In the genomic region with DNA sequence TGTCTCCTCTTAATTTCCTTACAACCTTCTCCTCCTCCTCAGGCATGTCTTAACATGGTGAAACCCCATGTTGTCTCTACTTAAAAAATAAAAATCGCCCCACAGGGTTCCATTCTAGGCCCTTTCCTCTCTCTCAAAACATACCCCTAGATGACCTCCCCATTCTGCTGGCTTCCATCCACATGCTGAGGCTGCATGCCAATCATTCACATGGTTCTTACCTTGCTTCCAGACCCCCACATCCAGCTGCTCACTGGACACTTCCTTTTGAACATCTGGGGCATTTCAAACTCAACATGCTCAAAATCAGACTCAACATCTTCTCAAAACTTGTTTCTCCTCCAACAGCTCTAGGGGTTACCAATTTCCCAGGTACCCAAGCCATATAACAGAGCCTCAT, we compare ENCODE assay signal across 18 cellular contexts. TPM values are rescaled to one million over a fixed set of nuclear protein-coding genes. Genes with fewer than 3 reads are reported as not detected.
A peak's percentile ranks its signal among the peaks of the same experiment; 100 is the strongest.
DNase-seq lines count a peak whose midpoint lies in the region; ATAC-seq and TF ChIP-seq lines count a peak whose summit lies in the region.
"Had no signal": no experiment of that assay in that cellular context is flagged by ENCODE, and none has a peak within 500 bp of the region (broad histone marks: within the 10 kb centered on the region; RNA-seq: fewer than 3 reads in every experiment).

No MANE protein-coding gene starts in this region.

- POLR2A ChIA-PET in activated CD8-positive, alpha-beta T cell treated with anti-CD3 and anti-CD28 coated beads, Interleukin-2, amount 10 ng/mL, durations not matched to agents 7 days and 5 days (lab: Charles Lee), result interaction anchor here (4.1 kb wide), 1 partner anchor 12 kb away, joined by 47 read pairs; a partner anchor contains a TSS
- POLR2A ChIA-PET in activated CD8-positive, alpha-beta T cell treated with anti-CD3 and anti-CD28 coated beads for 36 hours (lab: Charles Lee), result interaction anchor here (8.2 kb wide), 1 partner anchor 11 kb away, joined by 77 read pairs; a partner anchor contains a TSS
- POLR2A ChIA-PET in activated naive CD8-positive, alpha-beta T cell treated with anti-CD3 and anti-CD28 coated beads, Interleukin-2, amount 10 ng/mL, durations not matched to agents 7 days and 5 days (lab: Charles Lee), result interaction anchor here (1.1 to 5.4 kb wide), 2 partner anchors 12 to 95 kb away, joined by 3 to 42 read pairs; a partner anchor contains a TSS

- no peak for TF ChIP-seq CTCF in activated CD8-positive, alpha-beta T cell treated with anti-CD3 and anti-CD28 coated beads for 36 hours (IDR thresholded peaks at IDR 0.05)

- H3K9me3 Mint-ChIP-seq in activated CD8-positive, alpha-beta T cell treated with anti-CD3 and anti-CD28 coated beads, Interleukin-2, amount 10 ng/mL, durations not matched to agents 7 days and 5 days (ENCODE audit: insufficient read depth), result no peaks in the 10 kb centered on the region
- no peaks in the 10 kb centered on the region for H3K9me3 Mint-ChIP-seq in activated CD8-positive, alpha-beta T cell treated with anti-CD3 and anti-CD28 coated beads for 36 hours
- H3K9me3 Mint-ChIP-seq in IgD-negative memory B cell, result no peaks in the 10 kb centered on the region
- H3K9me3 Mint-ChIP-seq in activated naive CD8-positive, alpha-beta T cell treated with anti-CD3 and anti-CD28 coated beads, Interleukin-2, amount 10 ng/mL, durations not matched to agents 7 days and 5 days, result no peaks in the 10 kb centered on the region
- no peaks in the 10 kb centered on the region for H3K9me3 Mint-ChIP-seq in effector memory CD8-positive, alpha-beta T cell
- H3K9me3 Mint-ChIP-seq: GM23338, type B pancreatic cell had no signal

- no peak overlapping the region for H3K4me3 Mint-ChIP-seq in activated CD8-positive, alpha-beta T cell treated with anti-CD3 and anti-CD28 coated beads, Interleukin-2, amount 10 ng/mL, durations not matched to agents 7 days and 5 days
- no peak overlapping the region for H3K4me3 Mint-ChIP-seq in activated CD8-positive, alpha-beta T cell treated with anti-CD3 and anti-CD28 coated beads for 36 hours
- H3K4me3 Mint-ChIP-seq in IgD-negative memory B cell, result peak overlapping the region in 3 of 4 donors; percentile 75 to 89 (median 76)
- H3K4me3 Mint-ChIP-seq in activated naive CD8-positive, alpha-beta T cell treated with anti-CD3 and anti-CD28 coated beads, Interleukin-2, amount 10 ng/mL, durations not matched to agents 7 days and 5 days, result peak overlapping the region; percentile 2
- no peak overlapping the region for H3K4me3 Mint-ChIP-seq in effector memory CD8-positive, alpha-beta T cell
- H3K4me3 Mint-ChIP-seq: GM23338, type B pancreatic cell had no signal

- DNase-seq in activated CD8-positive, alpha-beta T cell treated with anti-CD3 and anti-CD28 coated beads, Interleukin-2, amount 10 ng/mL, durations not matched to agents 7 days and 5 days, result no peak
- DNase-seq in activated CD8-positive, alpha-beta T cell treated with anti-CD3 and anti-CD28 coated beads for 36 hours, result no peak
- no peak for DNase-seq in activated naive CD8-positive, alpha-beta T cell treated with anti-CD3 and anti-CD28 coated beads, Interleukin-2, amount 10 ng/mL, durations not matched to agents 7 days and 5 days
- peak; percentile 29 for DNase-seq in posterior vena cava (ENCODE audit: low spot score)
- DNase-seq in pons (ENCODE audit: low spot score), result no peak
- DNase-seq in NCI-H526 treated with DMSO at 0.1 percent for 48 hours (lab: John Stamatoyannopoulos, UW), result no peak
- no peak for DNase-seq in effector memory CD8-positive, alpha-beta T cell
- DNase-seq: anterior cingulate cortex; DMS79; hypothalamus; mesendoderm; NCI-H1436; retina; stimulated activated CD4-positive, alpha-beta T cell treated with anti-CD3 and anti-CD28 coated beads, Interleukin-15, amount 100 ng/mL, for 24 hours; stimulated activated naive CD4-positive, alpha-beta T cell treated with Interleukin-2 at 50 U/mL for 16 hours had no signal

- H3K4me1 Mint-ChIP-seq in activated CD8-positive, alpha-beta T cell treated with anti-CD3 and anti-CD28 coated beads, Interleukin-2, amount 10 ng/mL, durations not matched to agents 7 days and 5 days (ENCODE audit: low read depth), result peaks cover 54% of the 10 kb centered on the region
- H3K4me1 Mint-ChIP-seq in activated CD8-positive, alpha-beta T cell treated with anti-CD3 and anti-CD28 coated beads for 36 hours (ENCODE audit: low read depth), result peaks cover 45% of the 10 kb centered on the region
- peaks cover 40 to 65% (median 59%) of the 10 kb centered on the region in 3 donors for H3K4me1 Mint-ChIP-seq in IgD-negative memory B cell
- H3K4me1 Mint-ChIP-seq in activated naive CD8-positive, alpha-beta T cell treated with anti-CD3 and anti-CD28 coated beads, Interleukin-2, amount 10 ng/mL, durations not matched to agents 7 days and 5 days, result peaks cover 43% of the 10 kb centered on the region
- H3K4me1 Mint-ChIP-seq in effector memory CD8-positive, alpha-beta T cell (ENCODE audit: low read depth in 2 of 2), result peaks cover 5 to 20% of the 10 kb centered on the region in 2 donors

- no peak for ATAC-seq in activated CD8-positive, alpha-beta T cell treated with anti-CD3 and anti-CD28 coated beads, Interleukin-2, amount 10 ng/mL, durations not matched to agents 7 days and 5 days
- no peak for ATAC-seq in activated CD8-positive, alpha-beta T cell treated with anti-CD3 and anti-CD28 coated beads for 36 hours
- ATAC-seq in activated naive CD8-positive, alpha-beta T cell treated with anti-CD3 and anti-CD28 coated beads, Interleukin-2, amount 10 ng/mL, durations not matched to agents 7 days and 5 days (ENCODE audit: low read depth), result no peak
- ATAC-seq in effector memory CD8-positive, alpha-beta T cell (replicated peaks), result no peak
- ATAC-seq: GM23338 had no signal

- intact Hi-C loops in activated CD8-positive, alpha-beta T cell treated with anti-CD3 and anti-CD28 coated beads for 36 hours (cut with micrococcal nuclease), result no loop called here
- intact Hi-C loops in posterior vena cava (cut with DNase I), result loop anchor here in 1 of 2 donors (1.0 kb wide), 1 partner anchor 10 kb away; no protein-coding TSS in a partner anchor

- peaks cover 11% of the 10 kb centered on the region for H3K36me3 Mint-ChIP-seq in activated CD8-positive, alpha-beta T cell treated with anti-CD3 and anti-CD28 coated beads, Interleukin-2, amount 10 ng/mL, durations not matched to agents 7 days and 5 days (ENCODE audit: low read depth)
- peaks cover 7% of the 10 kb centered on the region for H3K36me3 Mint-ChIP-seq in activated CD8-positive, alpha-beta T cell treated with anti-CD3 and anti-CD28 coated beads for 36 hours (ENCODE audit: low read depth)
- peaks cover 8% of the 10 kb centered on the region for H3K36me3 Mint-ChIP-seq in IgD-negative memory B cell
- peaks cover 6% of the 10 kb centered on the region for H3K36me3 Mint-ChIP-seq in activated naive CD8-positive, alpha-beta T cell treated with anti-CD3 and anti-CD28 coated beads, Interleukin-2, amount 10 ng/mL, durations not matched to agents 7 days and 5 days
- peaks cover 25% of the 10 kb centered on the region for H3K36me3 Mint-ChIP-seq in effector memory CD8-positive, alpha-beta T cell (ENCODE audit: insufficient read depth)
- H3K36me3 Mint-ChIP-seq: type B pancreatic cell had no signal

- H3K27ac Mint-ChIP-seq in activated CD8-positive, alpha-beta T cell treated with anti-CD3 and anti-CD28 coated beads, Interleukin-2, amount 10 ng/mL, durations not matched to agents 7 days and 5 days, result peak overlapping the region; percentile 17
- no peak overlapping the region for H3K27ac Mint-ChIP-seq in activated CD8-positive, alpha-beta T cell treated with anti-CD3 and anti-CD28 coated beads for 36 hours
- peak overlapping the region; percentile 87 to 98 (median 97) for H3K27ac Mint-ChIP-seq in IgD-negative memory B cell
- peak overlapping the region; percentile 75 for H3K27ac Mint-ChIP-seq in activated naive CD8-positive, alpha-beta T cell treated with anti-CD3 and anti-CD28 coated beads, Interleukin-2, amount 10 ng/mL, durations not matched to agents 7 days and 5 days
- H3K27ac Mint-ChIP-seq in effector memory CD8-positive, alpha-beta T cell, result peak overlapping the region in 1 of 2 donors; percentile 66
- H3K27ac Mint-ChIP-seq: GM23338, type B pancreatic cell had no signal

- CTCF ChIA-PET in activated CD8-positive, alpha-beta T cell treated with anti-CD3 and anti-CD28 coated beads, Interleukin-2, amount 10 ng/mL, durations not matched to agents 7 days and 5 days (lab: Charles Lee), result interaction anchor here (0.8 to 3.5 kb wide), 5 partner anchors 11 to 95 kb away, joined by 3 to 59 read pairs (median 7); a partner anchor contains a TSS
- CTCF ChIA-PET in activated CD8-positive, alpha-beta T cell treated with anti-CD3 and anti-CD28 coated beads for 36 hours (lab: Charles Lee), result interaction anchor here (3.1 to 7.1 kb wide), 4 partner anchors 11 to 119 kb away, joined by 7 to 129 read pairs (median 30); a partner anchor contains a TSS

- H3K27me3 Mint-ChIP-seq in activated CD8-positive, alpha-beta T cell treated with anti-CD3 and anti-CD28 coated beads, Interleukin-2, amount 10 ng/mL, durations not matched to agents 7 days and 5 days (ENCODE audit: low read depth), result no peaks in the 10 kb centered on the region
- no peaks in the 10 kb centered on the region for H3K27me3 Mint-ChIP-seq in activated CD8-positive, alpha-beta T cell treated with anti-CD3 and anti-CD28 coated beads for 36 hours
- H3K27me3 Mint-ChIP-seq in IgD-negative memory B cell, result no peaks in the 10 kb centered on the region
- H3K27me3 Mint-ChIP-seq in activated naive CD8-positive, alpha-beta T cell treated with anti-CD3 and anti-CD28 coated beads, Interleukin-2, amount 10 ng/mL, durations not matched to agents 7 days and 5 days, result no peaks in the 10 kb centered on the region
- H3K27me3 Mint-ChIP-seq in effector memory CD8-positive, alpha-beta T cell, result no peaks in the 10 kb centered on the region
- H3K27me3 Mint-ChIP-seq: type B pancreatic cell had no signal

RNA-seq across cellular contexts. Expression of a gene that starts 12.4 kb away (rescaled TPM):
- 10 to 100 TPM; 77.4 to 79.8 TPM for total RNA-seq in activated CD8-positive, alpha-beta T cell treated with anti-CD3 and anti-CD28 coated beads, Interleukin-2, amount 10 ng/mL, durations not matched to agents 7 days and 5 days
- total RNA-seq in activated CD8-positive, alpha-beta T cell treated with anti-CD3 and anti-CD28 coated beads for 36 hours, result 10 to 100 TPM; 47.4 to 50.6 TPM
- 70.9 TPM for polyA plus RNA-seq in IgD-negative memory B cell
- 10 to 100 TPM; 69.9 to 72.3 TPM for total RNA-seq in activated naive CD8-positive, alpha-beta T cell treated with anti-CD3 and anti-CD28 coated beads, Interleukin-2, amount 10 ng/mL, durations not matched to agents 7 days and 5 days
- total RNA-seq in posterior vena cava, result 10 to 100 TPM; 27.6 to 27.8 TPM

RNA-seq across cellular contexts. Expression of a gene that starts 21.3 kb away (rescaled TPM):
- 10 to 100 TPM; 10.6 to 13.7 TPM for total RNA-seq in activated CD8-positive, alpha-beta T cell treated with anti-CD3 and anti-CD28 coated beads, Interleukin-2, amount 10 ng/mL, durations not matched to agents 7 days and 5 days
- 10 to 100 TPM; 15.7 to 20.0 TPM for total RNA-seq in activated CD8-positive, alpha-beta T cell treated with anti-CD3 and anti-CD28 coated beads for 36 hours
- polyA plus RNA-seq in IgD-negative memory B cell, result 43.8 TPM
- total RNA-seq in activated naive CD8-positive, alpha-beta T cell treated with anti-CD3 and anti-CD28 coated beads, Interleukin-2, amount 10 ng/mL, durations not matched to agents 7 days and 5 days, result 10 to 100 TPM; 28.7 to 35.7 TPM
- total RNA-seq in posterior vena cava, result 100 to 1,000 TPM in 1 of 2 donors, 10 to 100 TPM in 1; 92.5 to 123 TPM

Comparison
In these comparisons a context has a peak if more than half of its experiments do, and no peak if none do; other contexts are left out.
1. H3K4me3 Mint-ChIP-seq: peak in IgD-negative memory B cell (3 of 4) and activated naive CD8-positive, alpha-beta T cell treated with anti-CD3 and anti-CD28 coated beads, Interleukin-2, amount 10 ng/mL, durations not matched to agents 7 days and 5 days (single experiment); none in activated CD8-positive, alpha-beta T cell treated with anti-CD3 and anti-CD28 coated beads, Interleukin-2, amount 10 ng/mL, durations not matched to agents 7 days and 5 days (single experiment), activated CD8-positive, alpha-beta T cell treated with anti-CD3 and anti-CD28 coated beads for 36 hours (single experiment) and effector memory CD8-positive, alpha-beta T cell (0 of 2).